Comparison of ENCODE assay signal across 18 cellular contexts in the genomic region with DNA sequence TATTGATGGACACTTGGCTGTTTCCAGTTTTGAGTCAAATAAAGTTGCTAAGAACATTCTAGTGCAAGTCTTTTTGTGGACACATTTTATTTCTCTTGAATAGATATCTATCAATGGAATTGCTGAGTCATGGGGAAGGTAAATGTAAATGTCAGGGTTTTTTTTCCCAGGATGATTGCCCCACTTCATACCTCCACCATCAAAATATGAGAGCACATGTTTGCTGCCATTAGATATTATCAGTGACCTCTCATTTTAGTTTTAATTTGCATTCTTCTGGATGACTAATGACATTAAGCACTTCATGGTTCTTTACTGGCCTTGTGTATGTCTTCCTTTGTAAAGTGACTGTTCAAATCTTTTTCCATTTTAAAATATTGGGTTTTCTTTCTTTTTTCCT. TPM values are rescaled to one million over a fixed set of nuclear protein-coding genes. Genes with fewer than 3 reads are reported as not detected.
DNase-seq lines count a peak whose midpoint lies in the region; ATAC-seq, FAIRE-seq and TF ChIP-seq lines count a peak whose summit lies in the region.
"Had no signal": no experiment of that assay in that cellular context is flagged by ENCODE, and none has a peak within 500 bp of the region (broad histone marks: within the 10 kb centered on the region; RNA-seq: fewer than 3 reads in every experiment).

No MANE protein-coding gene starts in this region.

- CTCF ChIA-PET in A549 (lab: Yijun Ruan, JAX) = no interaction called here
- CTCF ChIA-PET in activated CD8-positive, alpha-beta T cell treated with anti-CD3 and anti-CD28 coated beads, Interleukin-2, amount 10 ng/mL, durations not matched to agents 7 days and 5 days (lab: Charles Lee) = no interaction called here

- H3K36me3 Mint-ChIP-seq in activated CD8-positive, alpha-beta T cell treated with anti-CD3 and anti-CD28 coated beads, Interleukin-2, amount 10 ng/mL, durations not matched to agents 7 days and 5 days (ENCODE audit: low read depth) = no peaks in the 10 kb centered on the region

- DNase-seq in A549 (ENCODE audit: low read depth in 1 of 2, low spot score in 1 of 2) = peak in 1 of 2 experiments; percentile 41
- peak; percentile 46 for DNase-seq in GM23248
- DNase-seq in RWPE2 (ENCODE audit: low spot score) = no peak
- DNase-seq in fibroblast of gingiva (ENCODE audit: low read depth) = peak; percentile 3
- no peak for DNase-seq in HuH-7 (ENCODE audit: low spot score)
- DNase-seq in anterior cingulate cortex (lab: John Stamatoyannopoulos, UW) = no peak
- no peak for DNase-seq in SJCRH30
- DNase-seq in activated CD8-positive, alpha-beta T cell treated with anti-CD3 and anti-CD28 coated beads, Interleukin-2, amount 10 ng/mL, durations not matched to agents 7 days and 5 days = no peak
- DNase-seq: body of pancreas; DMS79; GOT3; KBM-7; NCI-H1417 treated with DMSO at 0.1 percent for 48 hours; stimulated activated CD4-positive, alpha-beta T cell treated with anti-CD3 and anti-CD28 coated beads, Interleukin-4, amount 100 ng/mL, for 1 hour had no signal

- in situ Hi-C loops in GM23248 (cut with MboI) = no loop called here

- H3K9me3 ChIP-seq in A549 (no peaks in the 10 kb centered on the region), GM23248 (ENCODE audit: low read depth) (no peaks in the 10 kb centered on the region), RWPE2 (ENCODE audit: severe bottlenecking) (no peaks in the 10 kb centered on the region), SJCRH30 (replicated peaks) (no peaks in the 10 kb centered on the region)
- H3K9me3 ChIP-seq: body of pancreas, neutrophil, thoracic aorta had no signal

- TF ChIP-seq EP300 in A549 (IDR thresholded peaks at IDR 0.05) = no peak

- no peaks in the 10 kb centered on the region for H3K9me2 ChIP-seq in GM23248 (ENCODE audit: insufficient read depth)

- peak overlapping the region; percentile 40; the same call in 2 of the 3 replicates for H3K4me2 ChIP-seq in A549
- no peak overlapping the region for H3K4me2 ChIP-seq in GM23248 (ENCODE audit: unreplicated experiment)

- ATAC-seq in A549 = no peak
- peak; percentile 45; the same call in 1 of the 3 replicates for ATAC-seq in RWPE2 (ENCODE audit: low read depth)
- no peak for ATAC-seq in activated CD8-positive, alpha-beta T cell treated with anti-CD3 and anti-CD28 coated beads, Interleukin-2, amount 10 ng/mL, durations not matched to agents 7 days and 5 days
- ATAC-seq: body of pancreas had no signal

- no peak overlapping the region for H2AFZ ChIP-seq in GM23248

- peak overlapping the region; percentile 61 to 66 for H3K27ac ChIP-seq in A549
- H3K27ac ChIP-seq in GM23248 = peak overlapping the region; percentile 7; the same call in 1 of the 2 replicates
- H3K27ac ChIP-seq in RWPE2 (ENCODE audit: poor library complexity, severe bottlenecking) = no peak overlapping the region
- no peak overlapping the region for H3K27ac ChIP-seq in SJCRH30
- H3K27ac ChIP-seq: body of pancreas, neutrophil, thoracic aorta, VCaP had no signal

- H3K27me3 ChIP-seq in GM23248 (replicated peaks; ENCODE audit: insufficient read depth) (no peaks in the 10 kb centered on the region), RWPE2 (ENCODE audit: insufficient read depth, poor library complexity, severe bottlenecking) (no peaks in the 10 kb centered on the region), SJCRH30 (no peaks in the 10 kb centered on the region)
- H3K27me3 ChIP-seq: body of pancreas, neutrophil had no signal

- no peak for TF ChIP-seq POLR2A in A549 (IDR thresholded peaks at IDR 0.05; ENCODE audit: low read length)

- H3K27me3 Mint-ChIP-seq in activated CD8-positive, alpha-beta T cell treated with anti-CD3 and anti-CD28 coated beads, Interleukin-2, amount 10 ng/mL, durations not matched to agents 7 days and 5 days (ENCODE audit: low read depth) = peaks cover 3% of the 10 kb centered on the region

- TF ChIP-seq CTCF in A549 (IDR thresholded peaks at IDR 0.05) (no peak), RWPE2 (IDR thresholded peaks at IDR 0.05; ENCODE audit: poor library complexity, severe bottlenecking) (no peak)

- H3K9me3 Mint-ChIP-seq in activated CD8-positive, alpha-beta T cell treated with anti-CD3 and anti-CD28 coated beads, Interleukin-2, amount 10 ng/mL, durations not matched to agents 7 days and 5 days (ENCODE audit: insufficient read depth) = no peaks in the 10 kb centered on the region

- H3K27ac Mint-ChIP-seq in activated CD8-positive, alpha-beta T cell treated with anti-CD3 and anti-CD28 coated beads, Interleukin-2, amount 10 ng/mL, durations not matched to agents 7 days and 5 days = no peak overlapping the region

- H3K4me1 Mint-ChIP-seq in activated CD8-positive, alpha-beta T cell treated with anti-CD3 and anti-CD28 coated beads, Interleukin-2, amount 10 ng/mL, durations not matched to agents 7 days and 5 days (ENCODE audit: low read depth) = no peaks in the 10 kb centered on the region

- POLR2A ChIA-PET in A549 (lab: Yijun Ruan, JAX) = no interaction called here
- POLR2A ChIA-PET in activated CD8-positive, alpha-beta T cell treated with anti-CD3 and anti-CD28 coated beads, Interleukin-2, amount 10 ng/mL, durations not matched to agents 7 days and 5 days (lab: Charles Lee) = no interaction called here

- H3K9ac ChIP-seq in GM23248 = no peak overlapping the region

- H3F3A ChIP-seq in GM23248 (ENCODE audit: insufficient read depth) = peaks cover 19% of the 10 kb centered on the region; the same call in 1 of the 2 replicates

- no peaks in the 10 kb centered on the region for H4K20me1 ChIP-seq in GM23248 (ENCODE audit: insufficient read depth)

- peaks cover 54% of the 10 kb centered on the region for H3K4me1 ChIP-seq in A549
- H3K4me1 ChIP-seq in GM23248 (ENCODE audit: insufficient read depth) = peaks cover 23% of the 10 kb centered on the region
- peaks cover 24% of the 10 kb centered on the region for H3K4me1 ChIP-seq in RWPE2 (ENCODE audit: insufficient read depth, poor library complexity, severe bottlenecking)
- no peaks in the 10 kb centered on the region for H3K4me1 ChIP-seq in SJCRH30

- peaks cover 10% of the 10 kb centered on the region; the same call in 1 of the 2 replicates for H3K79me2 ChIP-seq in GM23248 (ENCODE audit: insufficient read depth)

- no peak overlapping the region for H3K4me3 Mint-ChIP-seq in activated CD8-positive, alpha-beta T cell treated with anti-CD3 and anti-CD28 coated beads, Interleukin-2, amount 10 ng/mL, durations not matched to agents 7 days and 5 days

- no peak for TF ChIP-seq RAD21 in A549 (conservative IDR thresholded peaks at IDR 0.05 in 1 of 2, IDR thresholded peaks at IDR 0.05 in 1 of 2)

- peaks cover 9% of the 10 kb centered on the region for H3K36me3 ChIP-seq in GM23248 (ENCODE audit: low read depth)
- H3K36me3 ChIP-seq in RWPE2 (ENCODE audit: low read depth) = no peaks in the 10 kb centered on the region
- no peaks in the 10 kb centered on the region for H3K36me3 ChIP-seq in SJCRH30
- H3K36me3 ChIP-seq: thoracic aorta had no signal

- FAIRE-seq in A549 (lab: Jason Lieb, UNC) = no peak
- FAIRE-seq: islet of Langerhans had no signal

- H3K4me3 ChIP-seq in A549 = no peak overlapping the region
- no peak overlapping the region for H3K4me3 ChIP-seq in GM23248
- H3K4me3 ChIP-seq in RWPE2 (ENCODE audit: severe bottlenecking) = no peak overlapping the region
- H3K4me3 ChIP-seq in SJCRH30 = no peak overlapping the region
- H3K4me3 ChIP-seq: body of pancreas, thoracic aorta had no signal

TF ChIP-seq in A549, 52 proteins besides CTCF, POLR2A, EP300 and RAD21 (continues in another document):
- TF ChIP-seq FOSL2 (IDR thresholded peaks at IDR 0.05) (no peak), FOSL2 (CRISPR knock-in tag; IDR thresholded peaks at IDR 0.05) (peak; percentile 54), TP53 (CRISPR knock-in tag; IDR thresholded peaks at IDR 0.05) (no peak), CEBPB (IDR thresholded peaks at IDR 0.05) (no peak), CHD2 (IDR thresholded peaks at IDR 0.05; ENCODE audit: low read length, partially characterized antibody) (no peak), ZC3H11A (IDR thresholded peaks at IDR 0.05) (no peak), MAFK (IDR thresholded peaks at IDR 0.05; ENCODE audit: partially characterized antibody) (peak; percentile 98), GATA3 (IDR thresholded peaks at IDR 0.05; ENCODE audit: borderline replicate concordance) (peak; percentile 59; the same call in 1 of the 2 replicates)
- TF ChIP-seq, protein P1, sequence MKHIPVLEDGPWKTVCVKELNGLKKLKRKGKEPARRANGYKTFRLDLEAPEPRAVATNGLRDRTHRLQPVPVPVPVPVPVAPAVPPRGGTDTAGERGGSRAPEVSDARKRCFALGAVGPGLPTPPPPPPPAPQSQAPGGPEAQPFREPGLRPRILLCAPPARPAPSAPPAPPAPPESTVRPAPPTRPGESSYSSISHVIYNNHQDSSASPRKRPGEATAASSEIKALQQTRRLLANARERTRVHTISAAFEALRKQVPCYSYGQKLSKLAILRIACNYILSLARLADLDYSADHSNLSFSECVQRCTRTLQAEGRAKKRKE (CRISPR knock-in tag; IDR thresholded peaks at IDR 0.05; ENCODE audit: low read depth) = no peak
- TF ChIP-seq, protein P2, sequence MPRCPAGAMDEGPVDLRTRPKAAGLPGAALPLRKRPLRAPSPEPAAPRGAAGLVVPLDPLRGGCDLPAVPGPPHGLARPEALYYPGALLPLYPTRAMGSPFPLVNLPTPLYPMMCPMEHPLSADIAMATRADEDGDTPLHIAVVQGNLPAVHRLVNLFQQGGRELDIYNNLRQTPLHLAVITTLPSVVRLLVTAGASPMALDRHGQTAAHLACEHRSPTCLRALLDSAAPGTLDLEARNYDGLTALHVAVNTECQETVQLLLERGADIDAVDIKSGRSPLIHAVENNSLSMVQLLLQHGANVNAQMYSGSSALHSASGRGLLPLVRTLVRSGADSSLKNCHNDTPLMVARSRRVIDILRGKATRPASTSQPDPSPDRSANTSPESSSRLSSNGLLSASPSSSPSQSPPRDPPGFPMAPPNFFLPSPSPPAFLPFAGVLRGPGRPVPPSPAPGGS (IDR thresholded peaks at IDR 0.05) = no peak
- TF ChIP-seq, protein P3, sequence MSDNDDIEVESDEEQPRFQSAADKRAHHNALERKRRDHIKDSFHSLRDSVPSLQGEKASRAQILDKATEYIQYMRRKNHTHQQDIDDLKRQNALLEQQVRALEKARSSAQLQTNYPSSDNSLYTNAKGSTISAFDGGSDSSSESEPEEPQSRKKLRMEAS (IDR thresholded peaks at IDR 0.05) = peak; percentile 38; the same call in 1 of the 2 replicates

RNA-seq across cellular contexts. Expression of a gene that starts 45.7 kb away (rescaled TPM):
- polyA plus RNA-seq in A549 (2011; rRNA removed) = 27.7 and 37.9 TPM in 2 replicates
- 13.5 and 18.1 TPM in 2 replicates for polyA plus RNA-seq in A549 (2012; cell fraction: cytosol; rRNA removed)
- 10.8 and 14.7 TPM in 2 replicates for polyA plus RNA-seq in A549 (2012; cell fraction: nucleus; rRNA removed)
- polyA plus RNA-seq in A549 (2017; fragmentation: RNase III; extraction: RNeasy Plus Mini Kit Qiagen cat#74134 plus additional on column Dnase treatment) = 29.0 to 32.9 TPM (median 32.8 TPM) in 3 replicates
- polyA minus RNA-seq in A549 (2011; rRNA and poly(A)+ RNA removed) = 19.2 and 22.8 TPM in 2 replicates
- total RNA-seq in GM23248 (2014; rRNA removed; shearing (Covaris generic)) = 63.6 and 65.9 TPM in 2 replicates
- polyA plus RNA-seq in GM23248 (2016; fragmentation: Nextera tagmentation; extraction: Ambion mirVana) = 81.8 and 82.3 TPM in 2 replicates
- 1.4 and 1.5 TPM in 2 replicates for total RNA-seq in SJCRH30 (2014; rRNA removed; shearing (Covaris generic))
- total RNA-seq in activated CD8-positive, alpha-beta T cell treated with anti-CD3 and anti-CD28 coated beads, Interleukin-2, amount 10 ng/mL, durations not matched to agents 7 days and 5 days = under 1 TPM in 1 of 2 experiments, not detected in 1; 0.08 TPM

Comparison
In these comparisons a context has a peak if more than half of its experiments do, and no peak if none do; other contexts are left out.
1. DNase-seq: peak in GM23248 (single experiment) and fibroblast of gingiva (single experiment); none in RWPE2 (single experiment), HuH-7 (single experiment), anterior cingulate cortex (0 of 58), SJCRH30 (0 of 2) and activated CD8-positive, alpha-beta T cell treated with anti-CD3 and anti-CD28 coated beads, Interleukin-2, amount 10 ng/mL, durations not matched to agents 7 days and 5 days (single experiment).
2. H3K27ac ChIP-seq: peak in A549 (2 of 2) and GM23248 (single experiment); none in RWPE2 (single experiment) and SJCRH30 (single experiment).
3. RNA of a gene that starts 45.7 kb away (total RNA-seq): 63.6 to 65.9 TPM in GM23248; 1.4 to 1.5 TPM in SJCRH30 and 0.08 TPM in activated CD8-positive, alpha-beta T cell treated with anti-CD3 and anti-CD28 coated beads, Interleukin-2, amount 10 ng/mL, durations not matched to agents 7 days and 5 days; every median in the first group is over 10 times any median in the second.